16 cellular contexts compared by ENCODE assay signal in the genomic region with DNA sequence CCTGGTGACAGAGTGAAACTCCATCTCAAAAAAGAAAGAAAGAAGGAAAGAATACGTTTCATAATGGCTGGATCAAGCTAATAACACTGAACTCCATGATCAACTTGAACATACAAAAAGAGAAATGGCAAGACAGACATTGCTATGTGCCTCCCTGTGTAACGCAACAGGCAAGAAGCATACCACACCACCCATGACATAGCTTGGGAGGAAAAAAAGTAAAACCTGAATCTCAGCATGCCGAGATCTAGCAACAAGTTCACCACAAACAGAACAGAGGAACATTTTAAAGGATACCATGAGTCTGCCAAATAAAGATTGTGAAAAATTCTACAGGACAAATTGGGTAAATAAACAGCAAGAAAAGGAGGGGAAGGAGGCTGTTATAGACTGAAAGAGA. TPM values are rescaled to one million over a fixed set of nuclear protein-coding genes. Genes with fewer than 3 reads are reported as not detected.
DNase-seq lines count a peak whose midpoint lies in the region; ATAC-seq and TF ChIP-seq lines count a peak whose summit lies in the region.
"Had no signal": no experiment of that assay in that cellular context is flagged by ENCODE, and none has a peak within 500 bp of the region (broad histone marks: within the 10 kb centered on the region; RNA-seq: fewer than 3 reads in every experiment).

No MANE protein-coding gene starts in this region.

- no CpG with 5 or more reads among the region's 3 CpGs for WGBS in trophoblast cell (ENCODE audit: extremely low coverage, insufficient coverage, insufficient read length)

- H3K36me3 ChIP-seq in left ventricle myocardium inferior (no peaks in the 10 kb centered on the region), HEK293 (ENCODE audit: control insufficient read depth in 2 of 2, insufficient read depth in 1 of 2, low read length in 2 of 2) (no peaks in the 10 kb centered on the region; a peak in 1 of 3 replicates), trophoblast cell (ENCODE audit: control insufficient read depth in 1 of 2, insufficient read depth in 2 of 2, low read length in 2 of 2) (peaks cover 0 to 1% of the 10 kb centered on the region in 2 experiments), upper lobe of right lung (no peaks in the 10 kb centered on the region)

- CTCF ChIA-PET in HEK293 (lab: Yijun Ruan, JAX) = interaction anchor here (0.6 kb wide), 3 partner anchors 54 to 432 kb away, joined by 3 read pairs; no protein-coding TSS in a partner anchor

- intact Hi-C loops in left ventricle myocardium inferior (cut with micrococcal nuclease) = no loop called here
- intact Hi-C loops in cardiac septum (cut with DNase I) = loop anchor here (10.0 kb wide), 1 partner anchor 208 kb away; no protein-coding TSS in a partner anchor
- intact Hi-C loops in upper lobe of right lung (cut with DNase I) = no loop called here

- H3K9me3 ChIP-seq in left ventricle myocardium inferior (replicated peaks) (no peaks in the 10 kb centered on the region), HEK293 (ENCODE audit: control insufficient read depth, insufficient read depth, low read depth, low read length) (no peaks in the 10 kb centered on the region), trophoblast cell (ENCODE audit: insufficient read depth, low read depth, low read length) (peaks cover 2% of the 10 kb centered on the region), upper lobe of right lung (no peaks in the 10 kb centered on the region)
- H3K9me3 ChIP-seq: Caco-2 had no signal

- H2BK5ac ChIP-seq in trophoblast cell (ENCODE audit: low read depth, low read length, poor library complexity) = no peak overlapping the region

- no peak overlapping the region for H3K4me3 Mint-ChIP-seq in activated T-cell treated with anti-CD3 and anti-CD28 coated beads, Interleukin-2, amount 50 U/mL, for 24 hours
- H3K4me3 Mint-ChIP-seq: CD8-positive, alpha-beta memory T cell had no signal

- H3K27ac Mint-ChIP-seq in activated T-cell treated with anti-CD3 and anti-CD28 coated beads, Interleukin-2, amount 50 U/mL, for 24 hours = no peak overlapping the region
- H3K27ac Mint-ChIP-seq: CD8-positive, alpha-beta memory T cell had no signal

- H2AFZ ChIP-seq in trophoblast cell (ENCODE audit: insufficient read depth, low read length, poor library complexity) = no peak overlapping the region

- no peak overlapping the region for H2BK120ac ChIP-seq in trophoblast cell (ENCODE audit: insufficient read depth, low read length, poor library complexity)

- no peak overlapping the region for H2BK12ac ChIP-seq in trophoblast cell (ENCODE audit: low read length)

- DNase-seq in left ventricle myocardium inferior (no peak), cardiac septum (ENCODE audit: low spot score) (no peak), trophoblast cell (peak; percentile 67 to 86), upper lobe of right lung (no peak), NCI-H2171 (lab: John Stamatoyannopoulos, UW) (no peak)
- DNase-seq in activated T-cell treated with anti-CD3 and anti-CD28 coated beads, Interleukin-2, amount 50 U/mL, for 24 hours = no peak
- DNase-seq: 8988T; AML-193; Caco-2; CD8-positive, alpha-beta memory T cell; DND-41; GDM1; GOT3; HCEC 1CT had no signal

- H3K23ac ChIP-seq in trophoblast cell (ENCODE audit: low read length) = no peak overlapping the region

- no peaks in the 10 kb centered on the region for H3K27me3 ChIP-seq in left ventricle myocardium inferior (ENCODE audit: low read depth)
- no peaks in the 10 kb centered on the region for H3K27me3 ChIP-seq in trophoblast cell (ENCODE audit: insufficient read depth, low read length)
- no peaks in the 10 kb centered on the region for H3K27me3 ChIP-seq in upper lobe of right lung
- H3K27me3 ChIP-seq: BLaER1 had no signal

- no peak overlapping the region for H4K8ac ChIP-seq in trophoblast cell (ENCODE audit: low read depth, low read length)

- H4K91ac ChIP-seq in trophoblast cell (ENCODE audit: low read depth, low read length) = no peak overlapping the region

- H3K27me3 Mint-ChIP-seq in activated T-cell treated with anti-CD3 and anti-CD28 coated beads, Interleukin-2, amount 50 U/mL, for 24 hours = no peaks in the 10 kb centered on the region

- H3K79me1 ChIP-seq in trophoblast cell (ENCODE audit: low read length) = no peaks in the 10 kb centered on the region

- no peak overlapping the region for H3K14ac ChIP-seq in trophoblast cell (ENCODE audit: low read length)

- H3K27ac ChIP-seq in left ventricle myocardium inferior (replicated peaks) (peak overlapping the region; percentile 75), HEK293 (ENCODE audit: extremely low read depth, low read depth, low read length) (no peak overlapping the region), trophoblast cell (ENCODE audit: low read depth, low read length) (no peak overlapping the region), upper lobe of right lung (no peak overlapping the region)
- H3K27ac ChIP-seq: BLaER1 had no signal

- H3K4me1 Mint-ChIP-seq in activated T-cell treated with anti-CD3 and anti-CD28 coated beads, Interleukin-2, amount 50 U/mL, for 24 hours (ENCODE audit: low read depth) = no peaks in the 10 kb centered on the region
- H3K4me1 Mint-ChIP-seq: CD8-positive, alpha-beta memory T cell had no signal

- H4K12ac ChIP-seq in trophoblast cell (ENCODE audit: low read depth, low read length) = no peak overlapping the region

- H3K4me3 ChIP-seq in left ventricle myocardium inferior = no peak overlapping the region
- H3K4me3 ChIP-seq in HEK293 (ENCODE audit: low read depth, low read length) = no peak overlapping the region
- H3K4me3 ChIP-seq in trophoblast cell (ENCODE audit: low read depth, low read length) = no peak overlapping the region
- H3K4me3 ChIP-seq in upper lobe of right lung = no peak overlapping the region
- H3K4me3 ChIP-seq: BLaER1 had no signal

- H3K4me2 ChIP-seq in trophoblast cell (ENCODE audit: low read length) = no peak overlapping the region
- H3K4me2 ChIP-seq: BLaER1 had no signal

- no peaks in the 10 kb centered on the region for H3K9me3 Mint-ChIP-seq in activated T-cell treated with anti-CD3 and anti-CD28 coated beads, Interleukin-2, amount 50 U/mL, for 24 hours

- peaks cover 2% of the 10 kb centered on the region for H3K36me3 Mint-ChIP-seq in activated T-cell treated with anti-CD3 and anti-CD28 coated beads, Interleukin-2, amount 50 U/mL, for 24 hours (ENCODE audit: low read depth)
- H3K36me3 Mint-ChIP-seq: CD8-positive, alpha-beta memory T cell had no signal

- peak; percentile 37 for ATAC-seq in upper lobe of right lung

- no peak overlapping the region for H2AK5ac ChIP-seq in trophoblast cell (ENCODE audit: low read length)

- H3K4ac ChIP-seq in trophoblast cell (ENCODE audit: low read depth, low read length) = no peak overlapping the region

- H3K4me1 ChIP-seq in left ventricle myocardium inferior (peaks cover 42% of the 10 kb centered on the region), HEK293 (ENCODE audit: control insufficient read depth, insufficient read depth, low read length) (peaks cover 7% of the 10 kb centered on the region), trophoblast cell (ENCODE audit: control insufficient read depth in 1 of 2, insufficient read depth in 2 of 2, low read length in 2 of 2) (peaks cover 0 to 4% of the 10 kb centered on the region in 2 experiments), upper lobe of right lung (no peaks in the 10 kb centered on the region)
- H3K4me1 ChIP-seq: BLaER1, Caco-2 had no signal

- no peak for TF ChIP-seq CTCF in left ventricle myocardium inferior (IDR thresholded peaks at IDR 0.05; ENCODE audit: borderline replicate concordance)
- no peak for TF ChIP-seq CTCF in HEK293 (tag by site-specific recombination; IDR thresholded peaks at IDR 0.05)
- no peak for TF ChIP-seq CTCF in upper lobe of right lung (IDR thresholded peaks at IDR 0.05)

- no peak overlapping the region for H3K9ac ChIP-seq in trophoblast cell (ENCODE audit: low read length)
- H3K9ac ChIP-seq: BLaER1 had no signal

- no peak overlapping the region for H3K18ac ChIP-seq in trophoblast cell (ENCODE audit: low read length)

- H3K79me2 ChIP-seq in trophoblast cell (ENCODE audit: control insufficient read depth, insufficient read depth, low read length, poor library complexity) = peaks cover 2% of the 10 kb centered on the region

- POLR2A ChIA-PET in HEK293 (lab: Yijun Ruan, JAX) = no interaction called here

TF ChIP-seq in HEK293, 187 proteins besides CTCF, POLR2A, EP300 and RAD21:
- TF ChIP-seq SCRT2 (tag by site-specific recombination; IDR thresholded peaks at IDR 0.05) (0 out of 2 replicates have a peak, but pooled peaks have one; percentile 23), ZNF510 (tag by site-specific recombination; IDR thresholded peaks at IDR 0.05; ENCODE audit: insufficient replicate concordance) (no peak)

RNA-seq across cellular contexts. Expression of a gene that starts 26.7 kb away (rescaled TPM):
- total RNA-seq in left ventricle myocardium inferior (61.9 TPM), cardiac septum (67.4 TPM), upper lobe of right lung (7.4 TPM)
- 19.5 and 20.6 TPM in 2 replicates for polyA plus RNA-seq in trophoblast cell (2013)

Comparison
In these comparisons a context has a peak if more than half of its experiments do, and no peak if none do; other contexts are left out.
1. DNase-seq: peak in trophoblast cell (2 of 2); none in left ventricle myocardium inferior (single experiment), cardiac septum (single experiment), upper lobe of right lung (single experiment), activated T-cell treated with anti-CD3 and anti-CD28 coated beads, Interleukin-2, amount 50 U/mL, for 24 hours (single experiment) and NCI-H2171 (single experiment).